In genomic region chr6:14744212-14744556, GRCh38 we compare ENCODE assay signal across 15 cellular contexts.
DNase-seq lines count a peak whose midpoint lies in the region; ATAC-seq and TF ChIP-seq lines count a peak whose summit lies in the region.
"Had no signal": no experiment of that assay in that cellular context is flagged by ENCODE, and none has a peak within 500 bp of the region (broad histone marks: within the 10 kb centered on the region; RNA-seq: fewer than 3 reads in every experiment).

No MANE protein-coding gene starts in this region.

- no peaks in the 10 kb centered on the region for H3K27me3 Mint-ChIP-seq in CD4-positive, alpha-beta T cell
- no peaks in the 10 kb centered on the region for H3K27me3 Mint-ChIP-seq in osteocyte (ENCODE audit: unreplicated experiment)
- H3K27me3 Mint-ChIP-seq: CD4-positive, CD25-positive, alpha-beta regulatory T cell had no signal

- H3K36me3 ChIP-seq in adrenal gland (replicated peaks in 1 of 2) (no peaks in the 10 kb centered on the region), heart left ventricle (no peaks in the 10 kb centered on the region)
- H3K36me3 ChIP-seq: HAP-1, right lobe of liver, uterus had no signal

- TF ChIP-seq POLR2A in adrenal gland (IDR thresholded peaks at IDR 0.05): no peak
- TF ChIP-seq POLR2A in heart left ventricle (IDR thresholded peaks at IDR 0.05): no peak

- no peaks in the 10 kb centered on the region for H3K9me3 Mint-ChIP-seq in CD4-positive, alpha-beta T cell
- peaks cover 9% of the 10 kb centered on the region for H3K9me3 Mint-ChIP-seq in osteocyte (ENCODE audit: unreplicated experiment)

- H3K9me3 ChIP-seq in CD4-positive, alpha-beta T cell (ENCODE audit: control insufficient read depth, low read length): no peaks in the 10 kb centered on the region
- H3K9me3 ChIP-seq in adrenal gland (replicated peaks in 1 of 3) (no peaks in the 10 kb centered on the region), heart left ventricle (peaks cover 0 to 9% (median 0%) of the 10 kb centered on the region in 12 donors)
- H3K9me3 ChIP-seq: HAP-1, right lobe of liver, uterus had no signal

- no peak overlapping the region for H3K4me3 Mint-ChIP-seq in CD4-positive, alpha-beta T cell
- no peak overlapping the region for H3K4me3 Mint-ChIP-seq in osteocyte (ENCODE audit: unreplicated experiment)
- H3K4me3 Mint-ChIP-seq: CD4-positive, CD25-positive, alpha-beta regulatory T cell; central memory CD8-positive, alpha-beta T cell had no signal

- no peak overlapping the region for H3K4me3 ChIP-seq in HL-60 (replicated peaks; ENCODE audit: insufficient read depth, low read length)
- no peak overlapping the region for H3K4me3 ChIP-seq in adrenal gland
- no peak overlapping the region for H3K4me3 ChIP-seq in heart left ventricle
- H3K4me3 ChIP-seq: HAP-1, right lobe of liver, uterus had no signal

- intact Hi-C loops in CD4-positive, alpha-beta T cell (cut with DNase I, micrococcal nuclease): no loop called here
- intact Hi-C loops in adrenal gland (cut with DNase I) (no loop called here), heart left ventricle (cut with DNase I) (no loop called here)

- H3K4me1 Mint-ChIP-seq in CD4-positive, alpha-beta T cell (ENCODE audit: low read depth): peaks cover 15% of the 10 kb centered on the region
- peaks cover 56% of the 10 kb centered on the region for H3K4me1 Mint-ChIP-seq in osteocyte (ENCODE audit: unreplicated experiment)

- no peak for TF ChIP-seq CTCF in CD4-positive, alpha-beta T cell (IDR thresholded peaks at IDR 0.05)
- TF ChIP-seq CTCF in HL-60 (IDR thresholded peaks at IDR 0.05; ENCODE audit: insufficient read depth, low read length): no peak
- no peak for TF ChIP-seq CTCF in adrenal gland (IDR thresholded peaks at IDR 0.05)
- no peak for TF ChIP-seq CTCF in osteocyte (IDR thresholded peaks at IDR 0.05)
- TF ChIP-seq CTCF in heart left ventricle (IDR thresholded peaks at IDR 0.05): no peak

- no peak for DNase-seq in CD4-positive, alpha-beta T cell
- DNase-seq in HL-60 (ENCODE audit: low read depth in 1 of 2, low spot score in 1 of 2): no peak
- no peak for DNase-seq in adrenal gland
- no peak for DNase-seq in osteocyte (ENCODE audit: extremely low spot score, unreplicated experiment)
- no peak for DNase-seq in dedifferentiated amniotic fluid mesenchymal stem cell (ENCODE audit: extremely low spot score)
- no peak for DNase-seq in G401 (ENCODE audit: low spot score)
- DNase-seq in heart left ventricle: no peak
- DNase-seq: NCI-H1092, NCI-H774, T-helper 9 cell, uterus had no signal

- no peaks in the 10 kb centered on the region for H3K36me3 Mint-ChIP-seq in CD4-positive, alpha-beta T cell (ENCODE audit: low read depth)
- H3K36me3 Mint-ChIP-seq in osteocyte (ENCODE audit: unreplicated experiment): no peaks in the 10 kb centered on the region
- H3K36me3 Mint-ChIP-seq: CD4-positive, CD25-positive, alpha-beta regulatory T cell had no signal

- WGBS in adrenal gland, 4 donors: 75 to 78% (median 75%) methylated on average over 3 of the region's 3 CpGs
- 97 to 100% (median 99%) methylated on average over 3 of the region's 3 CpGs for WGBS in heart left ventricle, 4 donors

- POLR2A ChIA-PET in CD4-positive, alpha-beta T cell (lab: Charles Lee): no interaction called here

- H3K4me1 ChIP-seq in adrenal gland (replicated peaks in 1 of 2) (peaks cover 11 to 18% of the 10 kb centered on the region in 2 donors), heart left ventricle (peaks cover 0 to 22% (median 0%) of the 10 kb centered on the region in 12 donors)
- H3K4me1 ChIP-seq: HAP-1, uterus had no signal

- no peaks in the 10 kb centered on the region for H3K27me3 ChIP-seq in CD4-positive, alpha-beta T cell (ENCODE audit: control insufficient read depth, insufficient read depth, low read length)
- H3K27me3 ChIP-seq in HL-60 (ENCODE audit: insufficient read depth, poor library complexity, severe bottlenecking): no peaks in the 10 kb centered on the region
- no peaks in the 10 kb centered on the region for H3K27me3 ChIP-seq in adrenal gland
- peaks cover 0 to 6% (median 0%) of the 10 kb centered on the region in 9 donors for H3K27me3 ChIP-seq in heart left ventricle
- H3K27me3 ChIP-seq: right lobe of liver, uterus had no signal

- H3K27ac ChIP-seq in CD4-positive, alpha-beta T cell (ENCODE audit: low read depth, low read length): no peak overlapping the region
- H3K27ac ChIP-seq in HL-60 (replicated peaks) (peak overlapping the region; percentile 59), adrenal gland (peak overlapping the region in 3 of 5 donors; percentile 88 to 91 (median 90)), heart left ventricle (peak overlapping the region in 1 of 12 donors; percentile 74)
- H3K27ac ChIP-seq: uterus had no signal

- no peak for ATAC-seq in CD4-positive, alpha-beta T cell (ENCODE audit: poor library complexity)
- no peak for ATAC-seq in heart left ventricle

- in situ Hi-C loops in G401 (cut with HindIII; ENCODE audit: low sequenced_read_pairs): no loop called here

- peak overlapping the region; percentile 6 for H3K27ac Mint-ChIP-seq in CD4-positive, alpha-beta T cell
- H3K27ac Mint-ChIP-seq in osteocyte (ENCODE audit: unreplicated experiment): peak overlapping the region; percentile 99
- H3K27ac Mint-ChIP-seq: CD4-positive, CD25-positive, alpha-beta regulatory T cell had no signal

- CTCF ChIA-PET in CD4-positive, alpha-beta T cell (lab: Charles Lee): no interaction called here
